Comparison of ENCODE assay signal across 9 cellular contexts in the genomic region with DNA sequence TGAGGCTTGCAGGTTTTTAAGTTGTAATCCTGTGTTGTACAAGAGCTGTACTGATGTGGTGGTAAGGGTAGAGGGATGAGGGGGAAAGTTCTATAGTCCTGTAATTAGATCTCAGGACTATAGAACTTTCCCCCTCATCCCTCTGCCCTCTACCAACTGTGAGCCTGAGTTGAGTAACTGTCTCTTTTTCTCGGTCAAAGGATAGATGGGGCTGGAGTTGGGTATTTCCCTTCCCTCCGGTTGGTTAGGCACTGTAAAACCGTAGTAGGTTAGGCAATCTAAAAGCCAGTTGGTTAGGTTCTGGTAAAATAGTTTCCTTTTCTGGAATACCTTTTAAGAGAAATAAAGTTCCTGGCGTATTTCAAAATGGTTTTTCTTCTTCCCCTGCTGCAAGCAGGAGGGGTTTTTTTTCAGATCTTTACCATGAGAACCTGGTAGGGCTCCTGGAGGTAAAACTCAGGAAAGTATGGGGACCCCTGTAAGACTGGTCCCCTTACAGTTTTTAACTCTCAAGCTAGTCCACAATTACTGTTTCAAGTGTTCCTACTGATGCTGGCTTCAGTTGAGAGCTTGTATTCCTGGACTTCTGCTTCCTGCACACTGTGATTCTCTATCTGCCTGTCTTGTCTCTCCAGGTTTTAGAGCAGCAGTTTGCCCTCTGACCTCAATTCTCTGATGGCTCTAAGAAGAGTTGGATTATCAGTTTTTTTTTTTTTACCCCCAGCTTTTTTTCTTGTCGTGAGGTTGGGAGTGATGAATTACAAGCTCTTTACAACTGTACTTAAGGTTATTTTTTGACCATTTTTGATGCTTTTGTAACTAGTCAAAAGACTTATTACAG. TPM values are rescaled to one million over a fixed set of nuclear protein-coding genes. Genes with fewer than 3 reads are reported as not detected.
A peak's percentile ranks its signal among the peaks of the same experiment; 100 is the strongest.
DNase-seq lines count a peak whose midpoint lies in the region; ATAC-seq, FAIRE-seq and TF ChIP-seq lines count a peak whose summit lies in the region.
"Had no signal": no experiment of that assay in that cellular context is flagged by ENCODE, and none has a peak within 500 bp of the region (broad histone marks: within the 10 kb centered on the region; RNA-seq: fewer than 3 reads in every experiment).

No MANE protein-coding gene starts in this region.

- peak overlapping the region; percentile 27 for H3K27ac Mint-ChIP-seq in activated T-cell treated with anti-CD3 and anti-CD28 coated beads, Interleukin-2, amount 50 U/mL, for 72 hours
- peak overlapping the region in 1 of 2 donors; percentile 70 for H3K27ac Mint-ChIP-seq in stimulated activated naive CD8-positive, alpha-beta T cell treated with anti-CD3 and anti-CD28 coated beads, Interleukin-15, amount 100 ng/mL, for 72 hours

- peaks cover 5 to 23% of the 10 kb centered on the region in 2 donors for H3K36me3 Mint-ChIP-seq in activated T-cell treated with anti-CD3 and anti-CD28 coated beads, Interleukin-2, amount 50 U/mL, for 72 hours (ENCODE audit: insufficient read depth in 2 of 2)

- H3K4me3 Mint-ChIP-seq in activated T-cell treated with anti-CD3 and anti-CD28 coated beads, Interleukin-2, amount 50 U/mL, for 72 hours = peak overlapping the region in 1 of 2 donors; percentile 34
- H3K4me3 Mint-ChIP-seq in stimulated activated naive CD8-positive, alpha-beta T cell treated with anti-CD3 and anti-CD28 coated beads, Interleukin-15, amount 100 ng/mL, for 72 hours = peak overlapping the region in 1 of 2 donors; percentile 31

- no peak for TF ChIP-seq POLR2A in prostate gland (IDR thresholded peaks at IDR 0.05)

- 90% methylated on average over 5 of the region's 5 CpGs for WGBS in prostate gland

- no peak overlapping the region for H3K4me3 ChIP-seq in prostate gland

- H3K27ac ChIP-seq in prostate gland = no peak overlapping the region

- peaks cover 59% of the 10 kb centered on the region for H3K4me1 Mint-ChIP-seq in activated T-cell treated with anti-CD3 and anti-CD28 coated beads, Interleukin-2, amount 50 U/mL, for 72 hours (ENCODE audit: low read depth)
- peaks cover 66% of the 10 kb centered on the region for H3K4me1 Mint-ChIP-seq in stimulated activated naive CD8-positive, alpha-beta T cell treated with anti-CD3 and anti-CD28 coated beads, Interleukin-15, amount 100 ng/mL, for 72 hours

- no peak for TF ChIP-seq CTCF in prostate gland (IDR thresholded peaks at IDR 0.05)

- peak; percentile 72 to 85 for ATAC-seq in activated T-cell treated with anti-CD3 and anti-CD28 coated beads, Interleukin-2, amount 50 U/mL, for 72 hours (replicated peaks in 1 of 2)
- peak; percentile 88 for ATAC-seq in HG02852 (IDR thresholded peaks at IDR 0.05; ENCODE audit: unreplicated experiment)
- ATAC-seq in stimulated activated naive CD8-positive, alpha-beta T cell treated with anti-CD3 and anti-CD28 coated beads, Interleukin-15, amount 100 ng/mL, for 72 hours = peak; percentile 93

- no peaks in the 10 kb centered on the region for H3K36me3 ChIP-seq in prostate gland

- no peaks in the 10 kb centered on the region for H3K9me3 ChIP-seq in prostate gland

- H3K4me1 ChIP-seq in prostate gland (replicated peaks) = no peaks in the 10 kb centered on the region

- no peaks in the 10 kb centered on the region for H3K27me3 Mint-ChIP-seq in activated T-cell treated with anti-CD3 and anti-CD28 coated beads, Interleukin-2, amount 50 U/mL, for 72 hours (ENCODE audit: low read depth)
- H3K27me3 Mint-ChIP-seq in stimulated activated naive CD8-positive, alpha-beta T cell treated with anti-CD3 and anti-CD28 coated beads, Interleukin-15, amount 100 ng/mL, for 72 hours = no peaks in the 10 kb centered on the region

- FAIRE-seq in RCC 7860 (lab: Jason Lieb, UNC) = peak; percentile 59

- DNase-seq in activated T-cell treated with anti-CD3 and anti-CD28 coated beads, Interleukin-2, amount 50 U/mL, for 72 hours = no peak
- no peak for DNase-seq in activated T-cell treated with anti-CD3 and anti-CD28 coated beads, Interleukin-2, amount 50 U/mL, for 1 hour
- DNase-seq in RCC 7860 (ENCODE audit: low spot score) = peak; percentile 12
- no peak for DNase-seq in stimulated activated naive CD8-positive, alpha-beta T cell treated with anti-CD3 and anti-CD28 coated beads, Interleukin-15, amount 100 ng/mL, for 72 hours
- no peak for DNase-seq in stimulated activated CD4-positive, alpha-beta T cell treated with anti-CD3 and anti-CD28 coated beads, Interleukin-1b, Interleukin-23, amount 100 ng/mL, for 48 hours
- DNase-seq in C1 segment of cervical spinal cord (lab: John Stamatoyannopoulos, UW) = no peak
- DNase-seq in prostate gland (ENCODE audit: low spot score) = no peak
- DNase-seq: cerebellar nuclear complex had no signal

- no peaks in the 10 kb centered on the region for H3K27me3 ChIP-seq in prostate gland (replicated peaks; ENCODE audit: insufficient read depth)

- H3K9me3 Mint-ChIP-seq in activated T-cell treated with anti-CD3 and anti-CD28 coated beads, Interleukin-2, amount 50 U/mL, for 72 hours = no peaks in the 10 kb centered on the region
- no peaks in the 10 kb centered on the region for H3K9me3 Mint-ChIP-seq in stimulated activated naive CD8-positive, alpha-beta T cell treated with anti-CD3 and anti-CD28 coated beads, Interleukin-15, amount 100 ng/mL, for 72 hours

- intact Hi-C loops in prostate gland (cut with DNase I) = no loop called here

RNA-seq across cellular contexts. Expression of a gene that starts 58.7 kb away (rescaled TPM):
- 10 to 100 TPM; 49.6 to 59.8 TPM for total RNA-seq in activated T-cell treated with anti-CD3 and anti-CD28 coated beads, Interleukin-2, amount 50 U/mL, for 72 hours
- total RNA-seq in prostate gland = 10 to 100 TPM; 12.4 to 27.9 TPM
